ENCODE assay signal across 3 cellular contexts in the genomic region with DNA sequence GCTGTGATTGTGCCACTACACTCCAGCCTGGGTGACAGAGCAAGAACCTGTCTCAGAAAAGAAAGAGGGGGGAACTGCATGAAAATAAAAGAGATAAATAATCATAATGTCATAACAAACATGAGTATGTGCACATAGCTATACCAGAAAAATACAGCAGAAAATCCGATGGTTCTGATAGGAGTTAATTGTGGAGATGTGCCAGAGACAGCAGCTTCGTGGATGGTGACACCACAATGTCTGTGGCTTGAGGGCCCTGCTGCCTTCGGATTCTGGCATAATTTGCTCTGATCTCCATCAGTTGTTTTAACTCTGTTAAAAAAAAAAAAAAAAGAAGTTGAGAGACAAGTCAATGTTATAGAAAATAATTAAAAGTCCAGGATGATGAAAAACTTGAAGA.
A peak's percentile ranks its signal among the peaks of the same experiment; 100 is the strongest.
TF ChIP-seq lines count a peak whose summit lies in the region.

No MANE protein-coding gene starts in this region.

TF ChIP-seq in SK-N-SH, 30 proteins besides CTCF, POLR2A, EP300 and RAD21 (continued from another document):
- TF ChIP-seq, protein P1, sequence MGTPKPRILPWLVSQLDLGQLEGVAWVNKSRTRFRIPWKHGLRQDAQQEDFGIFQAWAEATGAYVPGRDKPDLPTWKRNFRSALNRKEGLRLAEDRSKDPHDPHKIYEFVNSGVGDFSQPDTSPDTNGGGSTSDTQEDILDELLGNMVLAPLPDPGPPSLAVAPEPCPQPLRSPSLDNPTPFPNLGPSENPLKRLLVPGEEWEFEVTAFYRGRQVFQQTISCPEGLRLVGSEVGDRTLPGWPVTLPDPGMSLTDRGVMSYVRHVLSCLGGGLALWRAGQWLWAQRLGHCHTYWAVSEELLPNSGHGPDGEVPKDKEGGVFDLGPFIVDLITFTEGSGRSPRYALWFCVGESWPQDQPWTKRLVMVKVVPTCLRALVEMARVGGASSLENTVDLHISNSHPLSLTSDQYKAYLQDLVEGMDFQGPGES (IDR thresholded peaks at IDR 0.05; ENCODE audit: low read depth, low read length): no peak
- TF ChIP-seq RCOR1 (IDR thresholded peaks at IDR 0.05; ENCODE audit: low read length): peak; percentile 79
- no peak for TF ChIP-seq NFIC (IDR thresholded peaks at IDR 0.05; ENCODE audit: borderline replicate concordance)
- peak; percentile 54; the same call in 1 of the 2 replicates for TF ChIP-seq GATA2 (CRISPR knock-in tag; IDR thresholded peaks at IDR 0.05)
- TF ChIP-seq FOXJ3 (CRISPR knock-in tag; IDR thresholded peaks at IDR 0.05): no peak

TF ChIP-seq in SK-N-SH treated with all-trans-retinoic acid at 6 μM for 48 hours, 23 proteins besides CTCF, POLR2A, EP300 and RAD21 (continued from another document):
- TF ChIP-seq, protein P2, sequence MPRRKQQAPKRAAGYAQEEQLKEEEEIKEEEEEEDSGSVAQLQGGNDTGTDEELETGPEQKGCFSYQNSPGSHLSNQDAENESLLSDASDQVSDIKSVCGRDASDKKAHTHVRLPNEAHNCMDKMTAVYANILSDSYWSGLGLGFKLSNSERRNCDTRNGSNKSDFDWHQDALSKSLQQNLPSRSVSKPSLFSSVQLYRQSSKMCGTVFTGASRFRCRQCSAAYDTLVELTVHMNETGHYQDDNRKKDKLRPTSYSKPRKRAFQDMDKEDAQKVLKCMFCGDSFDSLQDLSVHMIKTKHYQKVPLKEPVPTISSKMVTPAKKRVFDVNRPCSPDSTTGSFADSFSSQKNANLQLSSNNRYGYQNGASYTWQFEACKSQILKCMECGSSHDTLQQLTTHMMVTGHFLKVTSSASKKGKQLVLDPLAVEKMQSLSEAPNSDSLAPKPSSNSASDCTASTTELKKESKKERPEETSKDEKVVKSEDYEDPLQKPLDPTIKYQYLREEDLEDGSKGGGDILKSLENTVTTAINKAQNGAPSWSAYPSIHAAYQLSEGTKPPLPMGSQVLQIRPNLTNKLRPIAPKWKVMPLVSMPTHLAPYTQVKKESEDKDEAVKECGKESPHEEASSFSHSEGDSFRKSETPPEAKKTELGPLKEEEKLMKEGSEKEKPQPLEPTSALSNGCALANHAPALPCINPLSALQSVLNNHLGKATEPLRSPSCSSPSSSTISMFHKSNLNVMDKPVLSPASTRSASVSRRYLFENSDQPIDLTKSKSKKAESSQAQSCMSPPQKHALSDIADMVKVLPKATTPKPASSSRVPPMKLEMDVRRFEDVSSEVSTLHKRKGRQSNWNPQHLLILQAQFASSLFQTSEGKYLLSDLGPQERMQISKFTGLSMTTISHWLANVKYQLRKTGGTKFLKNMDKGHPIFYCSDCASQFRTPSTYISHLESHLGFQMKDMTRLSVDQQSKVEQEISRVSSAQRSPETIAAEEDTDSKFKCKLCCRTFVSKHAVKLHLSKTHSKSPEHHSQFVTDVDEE (CRISPR knock-in tag; IDR thresholded peaks at IDR 0.05): no peak
- TF ChIP-seq, protein P3, sequence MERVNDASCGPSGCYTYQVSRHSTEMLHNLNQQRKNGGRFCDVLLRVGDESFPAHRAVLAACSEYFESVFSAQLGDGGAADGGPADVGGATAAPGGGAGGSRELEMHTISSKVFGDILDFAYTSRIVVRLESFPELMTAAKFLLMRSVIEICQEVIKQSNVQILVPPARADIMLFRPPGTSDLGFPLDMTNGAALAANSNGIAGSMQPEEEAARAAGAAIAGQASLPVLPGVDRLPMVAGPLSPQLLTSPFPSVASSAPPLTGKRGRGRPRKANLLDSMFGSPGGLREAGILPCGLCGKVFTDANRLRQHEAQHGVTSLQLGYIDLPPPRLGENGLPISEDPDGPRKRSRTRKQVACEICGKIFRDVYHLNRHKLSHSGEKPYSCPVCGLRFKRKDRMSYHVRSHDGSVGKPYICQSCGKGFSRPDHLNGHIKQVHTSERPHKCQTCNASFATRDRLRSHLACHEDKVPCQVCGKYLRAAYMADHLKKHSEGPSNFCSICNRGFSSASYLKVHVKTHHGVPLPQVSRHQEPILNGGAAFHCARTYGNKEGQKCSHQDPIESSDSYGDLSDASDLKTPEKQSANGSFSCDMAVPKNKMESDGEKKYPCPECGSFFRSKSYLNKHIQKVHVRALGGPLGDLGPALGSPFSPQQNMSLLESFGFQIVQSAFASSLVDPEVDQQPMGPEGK (CRISPR knock-in tag; IDR thresholded peaks at IDR 0.05; ENCODE audit: borderline replicate concordance): no peak
- TF ChIP-seq CSDC2 (CRISPR knock-in tag; IDR thresholded peaks at IDR 0.05) (no peak), TOX (CRISPR knock-in tag; IDR thresholded peaks at IDR 0.05; ENCODE audit: borderline replicate concordance) (no peak)

TF ChIP-seq in GM23338, 12 proteins besides CTCF, POLR2A, EP300 and RAD21 (continued from another document):
- TF ChIP-seq, protein P4, sequence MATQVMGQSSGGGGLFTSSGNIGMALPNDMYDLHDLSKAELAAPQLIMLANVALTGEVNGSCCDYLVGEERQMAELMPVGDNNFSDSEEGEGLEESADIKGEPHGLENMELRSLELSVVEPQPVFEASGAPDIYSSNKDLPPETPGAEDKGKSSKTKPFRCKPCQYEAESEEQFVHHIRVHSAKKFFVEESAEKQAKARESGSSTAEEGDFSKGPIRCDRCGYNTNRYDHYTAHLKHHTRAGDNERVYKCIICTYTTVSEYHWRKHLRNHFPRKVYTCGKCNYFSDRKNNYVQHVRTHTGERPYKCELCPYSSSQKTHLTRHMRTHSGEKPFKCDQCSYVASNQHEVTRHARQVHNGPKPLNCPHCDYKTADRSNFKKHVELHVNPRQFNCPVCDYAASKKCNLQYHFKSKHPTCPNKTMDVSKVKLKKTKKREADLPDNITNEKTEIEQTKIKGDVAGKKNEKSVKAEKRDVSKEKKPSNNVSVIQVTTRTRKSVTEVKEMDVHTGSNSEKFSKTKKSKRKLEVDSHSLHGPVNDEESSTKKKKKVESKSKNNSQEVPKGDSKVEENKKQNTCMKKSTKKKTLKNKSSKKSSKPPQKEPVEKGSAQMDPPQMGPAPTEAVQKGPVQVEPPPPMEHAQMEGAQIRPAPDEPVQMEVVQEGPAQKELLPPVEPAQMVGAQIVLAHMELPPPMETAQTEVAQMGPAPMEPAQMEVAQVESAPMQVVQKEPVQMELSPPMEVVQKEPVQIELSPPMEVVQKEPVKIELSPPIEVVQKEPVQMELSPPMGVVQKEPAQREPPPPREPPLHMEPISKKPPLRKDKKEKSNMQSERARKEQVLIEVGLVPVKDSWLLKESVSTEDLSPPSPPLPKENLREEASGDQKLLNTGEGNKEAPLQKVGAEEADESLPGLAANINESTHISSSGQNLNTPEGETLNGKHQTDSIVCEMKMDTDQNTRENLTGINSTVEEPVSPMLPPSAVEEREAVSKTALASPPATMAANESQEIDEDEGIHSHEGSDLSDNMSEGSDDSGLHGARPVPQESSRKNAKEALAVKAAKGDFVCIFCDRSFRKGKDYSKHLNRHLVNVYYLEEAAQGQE (IDR thresholded peaks at IDR 0.05; ENCODE audit: unreplicated experiment): no peak
- TF ChIP-seq JUNB (IDR thresholded peaks at IDR 0.05; ENCODE audit: unreplicated experiment) (no peak), STAT1 (IDR thresholded peaks at IDR 0.05; ENCODE audit: unreplicated experiment) (no peak), EZH2 (IDR thresholded peaks at IDR 0.05; ENCODE audit: low read depth, unreplicated experiment) (no peak), ZNF114 (CRISPR knock-in tag; IDR thresholded peaks at IDR 0.05) (no peak), CREB1 (CRISPR knock-in tag; IDR thresholded peaks at IDR 0.05; ENCODE audit: low read depth) (no peak)
